ENCODE assay signal across 24 cellular contexts in genomic region chr3:14153663-14154062, GRCh38. TPM values are rescaled to one million over a fixed set of nuclear protein-coding genes. Genes with fewer than 3 reads are reported as not detected.
DNase-seq lines count a peak whose midpoint lies in the region; ATAC-seq lines count a peak whose summit lies in the region.
"Had no signal": no experiment of that assay in that cellular context is flagged by ENCODE, and none has a peak within 500 bp of the region (broad histone marks: within the 10 kb centered on the region; RNA-seq: fewer than 3 reads in every experiment).

No MANE protein-coding gene starts in this region.

- peaks cover 44 to 77% (median 61%) of the 10 kb centered on the region in 11 experiments for H3K36me3 ChIP-seq in BLaER1 treated with 17β-estradiol and CSF1 and Interleukin-3, amounts not matched to agents 10 nM and 100 nM

- H3K27me3 Mint-ChIP-seq in activated naive CD8-positive, alpha-beta T cell treated with anti-CD3 and anti-CD28 coated beads, Interleukin-2, amount 50 U/mL, for 24 hours = no peaks in the 10 kb centered on the region
- no peaks in the 10 kb centered on the region for H3K27me3 Mint-ChIP-seq in naive thymus-derived CD8-positive, alpha-beta T cell
- H3K27me3 Mint-ChIP-seq: B cell had no signal

- no peak for ATAC-seq in activated naive CD8-positive, alpha-beta T cell treated with anti-CD3 and anti-CD28 coated beads, Interleukin-2, amount 50 U/mL, for 24 hours
- ATAC-seq in naive thymus-derived CD8-positive, alpha-beta T cell = no peak
- ATAC-seq in HG02973 (IDR thresholded peaks at IDR 0.05; ENCODE audit: unreplicated experiment) (no peak), HG02763 (IDR thresholded peaks at IDR 0.05; ENCODE audit: unreplicated experiment) (no peak)
- ATAC-seq: PC-3 had no signal

- peak overlapping the region; percentile 2 for H3K27ac Mint-ChIP-seq in activated naive CD8-positive, alpha-beta T cell treated with anti-CD3 and anti-CD28 coated beads, Interleukin-2, amount 50 U/mL, for 24 hours
- H3K27ac Mint-ChIP-seq in naive thymus-derived CD8-positive, alpha-beta T cell = peak overlapping the region in 8 of 10 donors; percentile 3 to 85 (median 54)
- H3K27ac Mint-ChIP-seq: B cell, HFFc6 had no signal

- no peak overlapping the region for H3K9ac ChIP-seq in BLaER1 treated with 17β-estradiol and CSF1 and Interleukin-3, amounts not matched to agents 10 nM and 100 nM

- H3K4me3 ChIP-seq in BLaER1 treated with 17β-estradiol and CSF1 and Interleukin-3, amounts not matched to agents 10 nM and 100 nM = no peak overlapping the region
- H3K4me3 ChIP-seq: MG63, SJCRH30 had no signal

- H4K20me1 ChIP-seq in BLaER1 treated with 17β-estradiol and CSF1 and Interleukin-3, amounts not matched to agents 10 nM and 100 nM = peaks cover 0 to 58% (median 11%) of the 10 kb centered on the region in 11 experiments; a peak in 15 of 22 replicates

- no peak overlapping the region for H3K27ac ChIP-seq in BLaER1 treated with 17β-estradiol and CSF1 and Interleukin-3, amounts not matched to agents 10 nM and 100 nM
- H3K27ac ChIP-seq: 22Rv1, SJCRH30 had no signal

- no peak overlapping the region for H3K4me3 Mint-ChIP-seq in activated naive CD8-positive, alpha-beta T cell treated with anti-CD3 and anti-CD28 coated beads, Interleukin-2, amount 50 U/mL, for 24 hours
- no peak overlapping the region for H3K4me3 Mint-ChIP-seq in naive thymus-derived CD8-positive, alpha-beta T cell
- H3K4me3 Mint-ChIP-seq: B cell, CD14-positive monocyte, HFFc6 had no signal

- peaks cover 9% of the 10 kb centered on the region for H3K4me1 Mint-ChIP-seq in activated naive CD8-positive, alpha-beta T cell treated with anti-CD3 and anti-CD28 coated beads, Interleukin-2, amount 50 U/mL, for 24 hours
- peaks cover 22 to 47% (median 30%) of the 10 kb centered on the region in 4 donors for H3K4me1 Mint-ChIP-seq in naive thymus-derived CD8-positive, alpha-beta T cell
- H3K4me1 Mint-ChIP-seq: B cell had no signal

- H3K4me2 ChIP-seq in BLaER1 treated with 17β-estradiol and CSF1 and Interleukin-3, amounts not matched to agents 10 nM and 100 nM = peak overlapping the region in 8 of 11 experiments; percentile 53 to 76 (median 69); a peak in 10 of 22 replicates

- no peaks in the 10 kb centered on the region for H3K9me3 ChIP-seq in BLaER1 treated with 17β-estradiol and CSF1 and Interleukin-3, amounts not matched to agents 10 nM and 100 nM (replicated peaks in 1 of 11)
- H3K9me3 ChIP-seq: MG63, SJCRH30 had no signal

- peak; percentile 21 for DNase-seq in activated CD8-positive, alpha-beta memory T cell treated with anti-CD3 and anti-CD28 coated beads for 24 hours
- DNase-seq in activated CD8-positive, alpha-beta memory T cell treated with anti-CD3 and anti-CD28 coated beads, Interleukin-2, amount 50 U/mL, for 4 hours = no peak
- DNase-seq in activated naive CD8-positive, alpha-beta T cell treated with anti-CD3 and anti-CD28 coated beads, Interleukin-2, amount 50 U/mL, for 24 hours = no peak
- no peak for DNase-seq in naive thymus-derived CD8-positive, alpha-beta T cell
- DNase-seq: DMS53; HFFc6; IMR-90; KG1; MG63; NCI-H1105 treated with DMSO at 0.1 percent for 48 hours; NCI-H146; NCI-H1930; NCI-H2107; NCI-H524 treated with DMSO at 0.1 percent for 48 hours; NCI-H82; NK-92 treated with Interleukin-12 subunit alpha and Interleukin-12 subunit beta, amount 100 ng/mL, for 24 hours; PC-3; SJCRH30 had no signal

- H3K36me3 Mint-ChIP-seq in activated naive CD8-positive, alpha-beta T cell treated with anti-CD3 and anti-CD28 coated beads, Interleukin-2, amount 50 U/mL, for 24 hours (ENCODE audit: low read depth) = peaks cover 27% of the 10 kb centered on the region
- H3K36me3 Mint-ChIP-seq in naive thymus-derived CD8-positive, alpha-beta T cell = peaks cover 8 to 78% (median 23%) of the 10 kb centered on the region in 3 donors

- H3K27me3 ChIP-seq in BLaER1 treated with 17β-estradiol and CSF1 and Interleukin-3, amounts not matched to agents 10 nM and 100 nM = no peaks in the 10 kb centered on the region
- H3K27me3 ChIP-seq: MG63, SJCRH30 had no signal

- POLR2A ChIA-PET in naive thymus-derived CD8-positive, alpha-beta T cell (lab: Charles Lee) = interaction anchor here (1.2 to 1.3 kb wide), 2 partner anchors 8 to 14 kb away, joined by 3 read pairs; no protein-coding TSS in a partner anchor

- H3K9me3 Mint-ChIP-seq in activated naive CD8-positive, alpha-beta T cell treated with anti-CD3 and anti-CD28 coated beads, Interleukin-2, amount 50 U/mL, for 24 hours = no peaks in the 10 kb centered on the region
- no peaks in the 10 kb centered on the region for H3K9me3 Mint-ChIP-seq in naive thymus-derived CD8-positive, alpha-beta T cell
- H3K9me3 Mint-ChIP-seq: HFFc6 had no signal

- H3K4me1 ChIP-seq in BLaER1 treated with 17β-estradiol and CSF1 and Interleukin-3, amounts not matched to agents 10 nM and 100 nM = peaks cover 23 to 49% (median 34%) of the 10 kb centered on the region in 10 experiments
- H3K4me1 ChIP-seq: SJCRH30 had no signal

RNA-seq across cellular contexts. Expression of gene XPC, which starts 24.7 kb away (rescaled TPM):
- total RNA-seq in naive thymus-derived CD8-positive, alpha-beta T cell = 10 to 100 TPM; 90.9 to 95.2 TPM
- polyA plus RNA-seq in naive thymus-derived CD8-positive, alpha-beta T cell = 10 to 100 TPM; 28.5 to 49.6 (median 49.4) TPM

RNA-seq across cellular contexts. Expression of gene LSM3, which starts 25.0 kb away (rescaled TPM):
- 10 to 100 TPM; 10.4 to 11.6 TPM for total RNA-seq in naive thymus-derived CD8-positive, alpha-beta T cell
- 10 to 100 TPM; 20.8 to 26.5 (median 24.8) TPM for polyA plus RNA-seq in naive thymus-derived CD8-positive, alpha-beta T cell

RNA-seq across cellular contexts. Expression of gene TMEM43, which starts 28.8 kb away (rescaled TPM):
- 10 to 100 TPM; 50.8 to 52.4 TPM for total RNA-seq in naive thymus-derived CD8-positive, alpha-beta T cell
- polyA plus RNA-seq in naive thymus-derived CD8-positive, alpha-beta T cell = 10 to 100 TPM; 45.6 to 65.0 (median 56.0) TPM

RNA-seq across cellular contexts. Expression of gene CHCHD4, which starts 29.0 kb away (rescaled TPM):
- 1 to 10 TPM; 9.1 to 9.6 TPM for total RNA-seq in naive thymus-derived CD8-positive, alpha-beta T cell
- polyA plus RNA-seq in naive thymus-derived CD8-positive, alpha-beta T cell = 10 to 100 TPM in 2 of 3 donors, 1 to 10 TPM in 1; 6.8 to 15.8 (median 11.5) TPM
